8 cellular contexts compared by ENCODE assay signal in genomic region chr3:168620854-168621253, GRCh38.
DNase-seq lines count a peak whose midpoint lies in the region; ATAC-seq and TF ChIP-seq lines count a peak whose summit lies in the region.

No MANE protein-coding gene starts in this region.

- no peak overlapping the region for H3K4me3 Mint-ChIP-seq in activated CD8-positive, alpha-beta T cell treated with anti-CD3 and anti-CD28 coated beads for 36 hours
- no peak overlapping the region for H3K4me3 Mint-ChIP-seq in activated CD4-positive, alpha-beta T cell treated with anti-CD3 and anti-CD28 coated beads, Interleukin-2, amount 10 ng/mL, durations not matched to agents 24 days and 14 days

- H3K36me3 Mint-ChIP-seq in activated CD8-positive, alpha-beta T cell treated with anti-CD3 and anti-CD28 coated beads for 36 hours (ENCODE audit: low read depth), result no peaks in the 10 kb centered on the region
- no peaks in the 10 kb centered on the region for H3K36me3 Mint-ChIP-seq in activated CD4-positive, alpha-beta T cell treated with anti-CD3 and anti-CD28 coated beads, Interleukin-2, amount 10 ng/mL, durations not matched to agents 24 days and 14 days (ENCODE audit: low read depth)

- TF ChIP-seq CTCF in GM12873 (IDR thresholded peaks at IDR 0.05; ENCODE audit: insufficient read depth, low read depth, low read length, missing control alignments), result peak; percentile 73
- no peak for TF ChIP-seq CTCF in activated CD8-positive, alpha-beta T cell treated with anti-CD3 and anti-CD28 coated beads for 36 hours (IDR thresholded peaks at IDR 0.05)

- no peak overlapping the region for H3K27ac Mint-ChIP-seq in activated CD8-positive, alpha-beta T cell treated with anti-CD3 and anti-CD28 coated beads for 36 hours
- no peak overlapping the region for H3K27ac Mint-ChIP-seq in activated CD4-positive, alpha-beta T cell treated with anti-CD3 and anti-CD28 coated beads, Interleukin-2, amount 10 ng/mL, durations not matched to agents 24 days and 14 days

- CTCF ChIA-PET in activated CD8-positive, alpha-beta T cell treated with anti-CD3 and anti-CD28 coated beads for 36 hours (lab: Charles Lee), result interaction anchor here (1.4 kb wide), 1 partner anchor 13 kb away, joined by 3 read pairs; no protein-coding TSS in a partner anchor

- intact Hi-C loops in posterior cingulate gyrus (cut with DNase I), result loop anchor here (2.0 to 5.0 kb wide), 2 partner anchors 110 to 409 kb away; no protein-coding TSS in a partner anchor
- intact Hi-C loops in activated CD8-positive, alpha-beta T cell treated with anti-CD3 and anti-CD28 coated beads for 36 hours (cut with micrococcal nuclease), result no loop called here
- intact Hi-C loops in activated CD4-positive, alpha-beta T cell treated with anti-CD3 and anti-CD28 coated beads, Interleukin-2, amount 10 ng/mL, durations not matched to agents 24 days and 14 days (cut with micrococcal nuclease), result no loop called here

- ATAC-seq in HG02885 (IDR thresholded peaks at IDR 0.05; ENCODE audit: poor library complexity, unreplicated experiment) (peak; percentile 59), GM18520 (IDR thresholded peaks at IDR 0.05; ENCODE audit: unreplicated experiment) (no peak)
- ATAC-seq in activated CD8-positive, alpha-beta T cell treated with anti-CD3 and anti-CD28 coated beads for 36 hours, result no peak

- no peak for TF ChIP-seq POLR2A in erythroblast (IDR thresholded peaks at IDR 0.05; ENCODE audit: low read length)

- no peaks in the 10 kb centered on the region for H3K4me1 Mint-ChIP-seq in activated CD8-positive, alpha-beta T cell treated with anti-CD3 and anti-CD28 coated beads for 36 hours (ENCODE audit: low read depth)
- H3K4me1 Mint-ChIP-seq in activated CD4-positive, alpha-beta T cell treated with anti-CD3 and anti-CD28 coated beads, Interleukin-2, amount 10 ng/mL, durations not matched to agents 24 days and 14 days, result no peaks in the 10 kb centered on the region

- no peaks in the 10 kb centered on the region for H3K27me3 Mint-ChIP-seq in activated CD8-positive, alpha-beta T cell treated with anti-CD3 and anti-CD28 coated beads for 36 hours
- no peaks in the 10 kb centered on the region for H3K27me3 Mint-ChIP-seq in activated CD4-positive, alpha-beta T cell treated with anti-CD3 and anti-CD28 coated beads, Interleukin-2, amount 10 ng/mL, durations not matched to agents 24 days and 14 days

- no peaks in the 10 kb centered on the region for H3K9me3 Mint-ChIP-seq in activated CD8-positive, alpha-beta T cell treated with anti-CD3 and anti-CD28 coated beads for 36 hours
- no peaks in the 10 kb centered on the region for H3K9me3 Mint-ChIP-seq in activated CD4-positive, alpha-beta T cell treated with anti-CD3 and anti-CD28 coated beads, Interleukin-2, amount 10 ng/mL, durations not matched to agents 24 days and 14 days

- DNase-seq in NCI-H510A treated with DMSO at 0.1 percent for 48 hours (lab: John Stamatoyannopoulos, UW), result peak; percentile 25
- DNase-seq in erythroblast (lab: John Stamatoyannopoulos, UW), result peak; percentile 25 to 48
- DNase-seq in posterior cingulate gyrus, result peak in 7 of 10 donors; percentile 17 to 88 (median 49)
- no peak for DNase-seq in activated CD8-positive, alpha-beta T cell treated with anti-CD3 and anti-CD28 coated beads for 36 hours
- no peak for DNase-seq in activated CD4-positive, alpha-beta T cell treated with anti-CD3 and anti-CD28 coated beads, Interleukin-2, amount 10 ng/mL, durations not matched to agents 24 days and 14 days

- POLR2A ChIA-PET in activated CD8-positive, alpha-beta T cell treated with anti-CD3 and anti-CD28 coated beads for 36 hours (lab: Charles Lee), result no interaction called here

Comparison
In these comparisons a context has a peak if more than half of its experiments do, and no peak if none do; other contexts are left out.
1. DNase-seq: peak in NCI-H510A treated with DMSO at 0.1 percent for 48 hours (single experiment), erythroblast (2 of 2) and posterior cingulate gyrus (7 of 10); none in activated CD8-positive, alpha-beta T cell treated with anti-CD3 and anti-CD28 coated beads for 36 hours (single experiment) and activated CD4-positive, alpha-beta T cell treated with anti-CD3 and anti-CD28 coated beads, Interleukin-2, amount 10 ng/mL, durations not matched to agents 24 days and 14 days (single experiment).